15 cellular contexts compared by ENCODE assay signal in the genomic region with DNA sequence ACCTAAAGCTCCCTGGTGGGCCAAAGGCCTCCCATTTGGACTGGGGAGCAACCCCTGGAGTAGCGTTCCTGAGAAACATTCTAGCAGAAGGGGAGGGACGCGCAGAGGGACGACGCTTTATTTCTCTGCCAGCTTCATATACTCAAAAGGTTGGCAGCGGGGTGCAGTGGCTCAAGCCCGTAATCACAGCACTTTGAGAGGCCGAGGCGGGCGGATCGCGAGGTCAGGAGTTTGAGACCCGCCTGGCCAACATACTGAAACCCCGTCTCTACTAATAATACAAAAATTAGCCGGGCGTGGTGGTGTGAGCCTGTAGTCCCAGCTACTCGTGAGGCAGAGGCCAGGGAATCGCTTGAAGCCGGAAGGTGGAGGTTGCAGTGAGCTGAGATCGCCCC. TPM values are rescaled to one million over a fixed set of nuclear protein-coding genes. Genes with fewer than 3 reads are reported as not detected.
DNase-seq lines count a peak whose midpoint lies in the region; ATAC-seq lines count a peak whose summit lies in the region.
"Had no signal": no experiment of that assay in that cellular context is flagged by ENCODE, and none has a peak within 500 bp of the region (broad histone marks: within the 10 kb centered on the region; RNA-seq: fewer than 3 reads in every experiment).

No MANE protein-coding gene starts in this region.

- H2AFZ ChIP-seq in mesenchymal stem cell (ENCODE audit: low read depth, low read length), result no peak overlapping the region
- H2AFZ ChIP-seq: parathyroid adenoma had no signal

- peaks cover 0 to 17% (median 11%) of the 10 kb centered on the region in 3 donors for H3K9me3 Mint-ChIP-seq in IgD-negative memory B cell
- H3K9me3 Mint-ChIP-seq in natural killer cell treated with Interleukin-12 subunit alpha and Interleukin-12 subunit beta and Interleukin-15 and Interleukin-18, amount 100 ng/mL, for 72 hours, result peaks cover 7% of the 10 kb centered on the region

- H3K4me2 ChIP-seq in BLaER1, result no peak overlapping the region
- no peak overlapping the region for H3K4me2 ChIP-seq in mesenchymal stem cell (ENCODE audit: low read length, poor library complexity, severe bottlenecking)

- no peak overlapping the region for H2AK5ac ChIP-seq in mesenchymal stem cell (ENCODE audit: low read length, severe bottlenecking)

- no peak overlapping the region for H2BK120ac ChIP-seq in mesenchymal stem cell (ENCODE audit: low read depth, low read length)

- H3K9ac ChIP-seq in BLaER1, result no peak overlapping the region
- no peak overlapping the region for H3K9ac ChIP-seq in mesenchymal stem cell (ENCODE audit: low read length)
- H3K9ac ChIP-seq: parathyroid adenoma had no signal

- no peak overlapping the region for H4K8ac ChIP-seq in mesenchymal stem cell (ENCODE audit: low read length)

- H3K4me3 Mint-ChIP-seq in IgD-negative memory B cell, result peak overlapping the region; percentile 46 to 90 (median 78)
- H3K4me3 Mint-ChIP-seq in natural killer cell treated with Interleukin-12 subunit alpha and Interleukin-12 subunit beta and Interleukin-15 and Interleukin-18, amount 100 ng/mL, for 72 hours, result peak overlapping the region; percentile 94

- H3K27ac ChIP-seq in BLaER1 (no peak overlapping the region), mesenchymal stem cell (ENCODE audit: low read length, poor library complexity, severe bottlenecking) (no peak overlapping the region)
- H3K27ac ChIP-seq in effector memory CD4-positive, alpha-beta T cell (ENCODE audit: insufficient read depth, low read length, poor library complexity, severe bottlenecking), result no peak overlapping the region
- H3K27ac ChIP-seq: C4-2B, parathyroid adenoma, thyroid gland had no signal

- peaks cover 11 to 27% (median 13%) of the 10 kb centered on the region in 3 donors for H3K4me1 Mint-ChIP-seq in IgD-negative memory B cell
- peaks cover 38 to 58% of the 10 kb centered on the region in 2 donors for H3K4me1 Mint-ChIP-seq in natural killer cell treated with Interleukin-12 subunit alpha and Interleukin-12 subunit beta and Interleukin-15 and Interleukin-18, amount 100 ng/mL, for 72 hours (ENCODE audit: low read depth in 2 of 2)

- 99% methylated on average over 19 of the region's 20 CpGs for WGBS in mesenchymal stem cell

- no peak overlapping the region for H3K23ac ChIP-seq in mesenchymal stem cell (ENCODE audit: low read length in 2 of 2)

- no peak overlapping the region for H2BK12ac ChIP-seq in mesenchymal stem cell (ENCODE audit: low read length in 2 of 2)

- H3K27me3 ChIP-seq in BLaER1 (no peaks in the 10 kb centered on the region), mesenchymal stem cell (ENCODE audit: control insufficient read depth in 1 of 2, insufficient read depth in 1 of 2, low read length in 2 of 2) (no peaks in the 10 kb centered on the region)
- no peaks in the 10 kb centered on the region for H3K27me3 ChIP-seq in effector memory CD4-positive, alpha-beta T cell (replicated peaks; ENCODE audit: control insufficient read depth, insufficient read depth, low read length, poor library complexity, severe bottlenecking)
- H3K27me3 ChIP-seq: thyroid gland had no signal

- H3K27ac Mint-ChIP-seq in IgD-negative memory B cell, result peak overlapping the region in 1 of 3 donors; percentile 64
- peak overlapping the region in 1 of 2 donors; percentile 69 for H3K27ac Mint-ChIP-seq in natural killer cell treated with Interleukin-12 subunit alpha and Interleukin-12 subunit beta and Interleukin-15 and Interleukin-18, amount 100 ng/mL, for 72 hours

- H3K27me3 Mint-ChIP-seq in IgD-negative memory B cell, result peaks cover 6% of the 10 kb centered on the region
- H3K27me3 Mint-ChIP-seq in natural killer cell treated with Interleukin-12 subunit alpha and Interleukin-12 subunit beta and Interleukin-15 and Interleukin-18, amount 100 ng/mL, for 72 hours, result no peaks in the 10 kb centered on the region

- H3K36me3 ChIP-seq in BLaER1 (peaks cover 88% of the 10 kb centered on the region), mesenchymal stem cell (ENCODE audit: control insufficient read depth in 1 of 2, insufficient read depth in 2 of 2, low read depth in 1 of 2, low read length in 2 of 2) (peaks cover 14 to 48% of the 10 kb centered on the region in 2 experiments)
- peaks cover 5% of the 10 kb centered on the region for H3K36me3 ChIP-seq in effector memory CD4-positive, alpha-beta T cell (ENCODE audit: control insufficient read depth, insufficient read depth, low read length)
- H3K36me3 ChIP-seq: thyroid gland had no signal

- no peak overlapping the region for H4K91ac ChIP-seq in mesenchymal stem cell (ENCODE audit: low read length)

- DNase-seq in effector memory CD4-positive, alpha-beta T cell, result no peak
- no peak for DNase-seq in natural killer cell treated with Interleukin-12 subunit alpha and Interleukin-12 subunit beta and Interleukin-15 and Interleukin-18, amount 100 ng/mL, for 72 hours (ENCODE audit: low spot score)
- no peak for DNase-seq in NCI-H1417 treated with DMSO at 0.1 percent for 48 hours (lab: John Stamatoyannopoulos, UW)
- DNase-seq in NCI-H748 (lab: John Stamatoyannopoulos, UW; ENCODE audit: unreplicated experiment), result no peak
- no peak for DNase-seq in NCI-H524 (lab: John Stamatoyannopoulos, UW)
- DNase-seq in mesenchymal stem cell, result no peak
- DNase-seq: mesendoderm, MM.1S, NCI-H2081, NCI-H82 had no signal

- no peak overlapping the region for H2BK5ac ChIP-seq in mesenchymal stem cell (ENCODE audit: low read depth, low read length, poor library complexity, severe bottlenecking)

- H2BK15ac ChIP-seq in mesenchymal stem cell (ENCODE audit: low read depth, poor library complexity, severe bottlenecking), result no peak overlapping the region

- H4K20me1 ChIP-seq in BLaER1, result peaks cover 19% of the 10 kb centered on the region; the same call in 1 of the 2 replicates

- no peak overlapping the region for H3K14ac ChIP-seq in mesenchymal stem cell (ENCODE audit: low read length in 2 of 2)

- H3K4me3 ChIP-seq in BLaER1, result peak overlapping the region; percentile 48; the same call in 1 of the 2 replicates
- peak overlapping the region; percentile 51 for H3K4me3 ChIP-seq in effector memory CD4-positive, alpha-beta T cell (ENCODE audit: insufficient read depth, low read depth, low read length, poor library complexity, severe bottlenecking)
- H3K4me3 ChIP-seq in mesenchymal stem cell (ENCODE audit: insufficient read depth in 1 of 2, low read depth in 1 of 2, low read length in 2 of 2), result no peak overlapping the region
- H3K4me3 ChIP-seq: thyroid gland had no signal

- H3K18ac ChIP-seq in mesenchymal stem cell (ENCODE audit: low read depth in 1 of 2, low read length in 2 of 2), result no peak overlapping the region

- H3K9me3 ChIP-seq in BLaER1 (peaks cover 77% of the 10 kb centered on the region), mesenchymal stem cell (ENCODE audit: control insufficient read depth, low read length) (no peaks in the 10 kb centered on the region)
- H3K9me3 ChIP-seq in effector memory CD4-positive, alpha-beta T cell (ENCODE audit: control insufficient read depth, low read length), result peaks cover 3% of the 10 kb centered on the region
- H3K9me3 ChIP-seq: thyroid gland had no signal

- no peak overlapping the region for H3K4ac ChIP-seq in mesenchymal stem cell (ENCODE audit: low read depth in 1 of 2, low read length in 2 of 2)

- no peak for ATAC-seq in natural killer cell treated with Interleukin-12 subunit alpha and Interleukin-12 subunit beta and Interleukin-15 and Interleukin-18, amount 100 ng/mL, for 72 hours

- H3K4me1 ChIP-seq in BLaER1 (peaks cover 17% of the 10 kb centered on the region), mesenchymal stem cell (ENCODE audit: control insufficient read depth, insufficient read depth, low read depth, low read length) (no peaks in the 10 kb centered on the region)
- H3K4me1 ChIP-seq in effector memory CD4-positive, alpha-beta T cell (ENCODE audit: control insufficient read depth, insufficient read depth, low read length, poor library complexity, severe bottlenecking), result peaks cover 3% of the 10 kb centered on the region
- H3K4me1 ChIP-seq: parathyroid adenoma, thyroid gland had no signal

- peaks cover 42% of the 10 kb centered on the region for H3K79me1 ChIP-seq in mesenchymal stem cell (replicated peaks; ENCODE audit: low read length, poor library complexity, severe bottlenecking)

- peaks cover 25% of the 10 kb centered on the region for H3K36me3 Mint-ChIP-seq in IgD-negative memory B cell
- peaks cover 24% of the 10 kb centered on the region for H3K36me3 Mint-ChIP-seq in natural killer cell treated with Interleukin-12 subunit alpha and Interleukin-12 subunit beta and Interleukin-15 and Interleukin-18, amount 100 ng/mL, for 72 hours

RNA-seq across cellular contexts. Expression of gene RB1, which starts 16.8 kb away (rescaled TPM):
- polyA plus RNA-seq in IgD-negative memory B cell, result 43.7 TPM
- total RNA-seq in natural killer cell treated with Interleukin-12 subunit alpha and Interleukin-12 subunit beta and Interleukin-15 and Interleukin-18, amount 100 ng/mL, for 72 hours, result 10 to 100 TPM; 36.0 to 40.3 TPM
- 23.0 TPM for polyA plus RNA-seq in mesenchymal stem cell (2013, experiment 1 of 2)
- 23.7 TPM for polyA plus RNA-seq in mesenchymal stem cell (2013, experiment 2 of 2)

Comparison
In these comparisons a context has a peak if more than half of its experiments do, and no peak if none do; other contexts are left out.
1. H3K4me3 ChIP-seq: peak in BLaER1 (single experiment) and effector memory CD4-positive, alpha-beta T cell (single experiment); none in mesenchymal stem cell (0 of 2).